ENCODE assay signal across 20 cellular contexts in the genomic region with DNA sequence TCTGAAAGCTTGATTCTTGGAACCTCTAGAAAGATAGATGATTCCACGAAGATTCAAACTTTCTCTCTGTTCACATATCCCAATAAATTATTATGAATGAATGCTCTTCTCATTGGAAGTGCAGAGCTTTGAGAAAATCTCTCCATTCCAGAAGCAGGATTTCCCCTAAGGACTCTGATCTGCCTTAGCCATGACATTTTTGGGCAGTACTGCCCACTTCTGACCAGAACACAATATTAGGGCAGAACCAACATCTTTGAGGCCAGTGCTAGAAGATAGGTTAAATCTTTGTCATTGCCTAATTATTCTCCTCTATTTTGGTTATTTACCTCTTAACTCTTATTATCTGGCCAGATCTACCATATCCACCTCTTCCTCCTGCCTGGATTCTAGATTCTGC. TPM values are rescaled to one million over a fixed set of nuclear protein-coding genes. Genes with fewer than 3 reads are reported as not detected.
DNase-seq lines count a peak whose midpoint lies in the region; ATAC-seq and TF ChIP-seq lines count a peak whose summit lies in the region.
"Had no signal": no experiment of that assay in that cellular context is flagged by ENCODE, and none has a peak within 500 bp of the region (broad histone marks: within the 10 kb centered on the region; RNA-seq: fewer than 3 reads in every experiment).

No MANE protein-coding gene starts in this region.

- no peaks in the 10 kb centered on the region for H3K9me3 Mint-ChIP-seq in chondrocyte (ENCODE audit: low read depth)
- no peaks in the 10 kb centered on the region for H3K9me3 Mint-ChIP-seq in activated T-helper 17 cell treated with anti-CD3 and anti-CD28 coated beads, Interleukin-2, amount 50 U/mL, for 72 hours
- H3K9me3 Mint-ChIP-seq: CD8-positive, alpha-beta T cell had no signal

- CTCF ChIA-PET in RWPE1 (lab: Yijun Ruan, JAX): no interaction called here

- peak overlapping the region; percentile 21 for H3K27ac ChIP-seq in layer of hippocampus (ENCODE audit: low read depth, low read length)
- H3K27ac ChIP-seq in temporal lobe (ENCODE audit: low read depth, low read length): peak overlapping the region; percentile 4
- no peak overlapping the region for H3K27ac ChIP-seq in RWPE1
- H3K27ac ChIP-seq: BLaER1, PC-9 had no signal

- peak; percentile 39 for TF ChIP-seq CTCF in chondrocyte (IDR thresholded peaks at IDR 0.05)
- TF ChIP-seq CTCF in RWPE1 (conservative IDR thresholded peaks at IDR 0.05; ENCODE audit: low read depth): no peak

- no peak for ATAC-seq in activated T-helper 17 cell treated with anti-CD3 and anti-CD28 coated beads, Interleukin-2, amount 50 U/mL, for 72 hours (replicated peaks)
- ATAC-seq: CD8-positive, alpha-beta T cell; SK-N-SH treated with all-trans-retinoic acid at 6 μM for 48 hours had no signal

- no peaks in the 10 kb centered on the region for H3K36me3 Mint-ChIP-seq in chondrocyte (ENCODE audit: low read depth)
- H3K36me3 Mint-ChIP-seq in activated T-helper 17 cell treated with anti-CD3 and anti-CD28 coated beads, Interleukin-2, amount 50 U/mL, for 72 hours (ENCODE audit: low read depth): no peaks in the 10 kb centered on the region
- H3K36me3 Mint-ChIP-seq: CD8-positive, alpha-beta T cell had no signal

- POLR2A ChIA-PET in RWPE1 (lab: Yijun Ruan, JAX; ENCODE audit: low non-redundant PET): no interaction called here

- H3K27me3 ChIP-seq in layer of hippocampus (ENCODE audit: control insufficient read depth, insufficient read depth, low read length): no peaks in the 10 kb centered on the region
- H3K27me3 ChIP-seq: BLaER1 had no signal

- H3K27ac Mint-ChIP-seq in chondrocyte (ENCODE audit: unreplicated experiment): no peak overlapping the region
- no peak overlapping the region for H3K27ac Mint-ChIP-seq in activated T-helper 17 cell treated with anti-CD3 and anti-CD28 coated beads, Interleukin-2, amount 50 U/mL, for 72 hours
- H3K27ac Mint-ChIP-seq: CD8-positive, alpha-beta T cell had no signal

- no peaks in the 10 kb centered on the region for H3K27me3 Mint-ChIP-seq in chondrocyte (ENCODE audit: low read depth)
- peaks cover 7% of the 10 kb centered on the region for H3K27me3 Mint-ChIP-seq in activated T-helper 17 cell treated with anti-CD3 and anti-CD28 coated beads, Interleukin-2, amount 50 U/mL, for 72 hours

- DNase-seq in RPMI7951 (ENCODE audit: low read depth) (peak; percentile 13), chondrocyte (ENCODE audit: low spot score) (no peak), activated gamma-delta T cell treated with Interleukin-2 at 50 U/mL for 16 hours (no peak), RWPE1 (ENCODE audit: low spot score) (no peak)
- DNase-seq: CD8-positive, alpha-beta T cell; KG1; NCI-H1092; NCI-H1436; NCI-H187 treated with DMSO at 0.1 percent for 48 hours; NCI-H2107; NCI-H446 treated with DMSO at 0.1 percent for 48 hours; PC-9; SIG-M5 had no signal

- H3K4me3 Mint-ChIP-seq in chondrocyte (ENCODE audit: unreplicated experiment): no peak overlapping the region
- no peak overlapping the region for H3K4me3 Mint-ChIP-seq in activated T-helper 17 cell treated with anti-CD3 and anti-CD28 coated beads, Interleukin-2, amount 50 U/mL, for 72 hours
- H3K4me3 Mint-ChIP-seq: CD8-positive, alpha-beta T cell had no signal

- H3K4me1 Mint-ChIP-seq in chondrocyte (ENCODE audit: low read depth): peaks cover 7% of the 10 kb centered on the region
- no peaks in the 10 kb centered on the region for H3K4me1 Mint-ChIP-seq in activated T-helper 17 cell treated with anti-CD3 and anti-CD28 coated beads, Interleukin-2, amount 50 U/mL, for 72 hours

RNA-seq across cellular contexts. Expression of gene ARMC3, which starts 49.9 kb away (rescaled TPM):
- not detected in 2 replicates for total RNA-seq in RPMI7951 (2014; rRNA removed; shearing (Covaris generic))
- total RNA-seq in chondrocyte (0.27 to 0.28 TPM in 2 of 3 replicates, not detected in the other), temporal lobe (2.7 TPM)
- not detected for total RNA-seq in activated T-helper 17 cell treated with anti-CD3 and anti-CD28 coated beads, Interleukin-2, amount 50 U/mL, for 72 hours
- total RNA-seq: A673; CD8-positive, alpha-beta T cell; HT-29 had no signal
